ENCODE assay signal across 8 cellular contexts in the genomic region with DNA sequence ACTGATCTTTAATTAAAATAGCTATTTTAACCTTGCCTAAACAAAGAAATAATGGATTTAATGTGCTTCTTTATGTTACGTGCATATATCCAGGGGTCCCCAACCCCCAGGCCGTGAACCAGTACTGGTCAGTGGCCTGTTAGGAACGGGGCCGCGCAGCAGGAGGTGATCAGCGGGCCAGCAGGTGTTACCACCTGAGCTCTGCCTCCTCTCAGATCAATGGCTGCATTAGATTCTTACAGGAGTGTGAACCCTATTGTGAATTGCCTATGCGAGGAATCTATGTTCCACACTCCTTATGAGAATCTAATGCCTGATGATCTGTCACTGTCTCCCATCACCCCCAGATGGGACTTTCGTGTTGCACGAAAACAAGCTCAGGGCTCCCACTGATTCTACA. TPM values are rescaled to one million over a fixed set of nuclear protein-coding genes. Genes with fewer than 3 reads are reported as not detected.
"Had no signal": no experiment of that assay in that cellular context is flagged by ENCODE, and none has a peak within 500 bp of the region (broad histone marks: within the 10 kb centered on the region; RNA-seq: fewer than 3 reads in every experiment).

No MANE protein-coding gene starts in this region.

- H3K4me3 ChIP-seq: GM12878 had no signal

- DNase-seq: GDM1, GF-D8 had no signal

- FAIRE-seq: G401.6, GM12878, GM12891, GM12892, GM18507, GM19239 had no signal

- ATAC-seq: GM12878 had no signal

RNA-seq across cellular contexts. Expression of gene CYP24A1, which starts 8.8 kb away (rescaled TPM):
- polyA plus RNA-seq: GM12878 had no signal
